12 cellular contexts compared by ENCODE assay signal in the genomic region with DNA sequence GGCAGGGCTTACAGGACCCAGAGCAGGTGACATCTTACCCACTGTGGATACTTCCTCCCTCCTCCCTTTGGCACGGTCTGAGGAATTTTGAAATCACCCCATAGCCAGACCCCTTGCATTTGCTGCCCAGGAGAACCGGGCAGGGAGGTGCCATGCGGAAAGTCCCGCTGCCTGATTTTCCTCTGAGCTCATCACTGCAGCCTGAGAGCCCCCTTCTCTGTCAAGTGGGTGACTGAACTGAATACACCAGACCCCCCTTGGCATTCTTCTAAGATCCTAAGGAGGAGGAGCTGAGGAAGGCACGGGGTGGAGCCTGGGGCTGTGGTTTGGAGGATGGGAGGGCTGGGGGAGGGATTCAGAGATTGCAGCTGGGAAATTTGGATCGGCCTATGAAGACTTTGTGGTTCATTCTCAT.
DNase-seq lines count a peak whose midpoint lies in the region; ATAC-seq, FAIRE-seq and TF ChIP-seq lines count a peak whose summit lies in the region.
"Had no signal": no experiment of that assay in that cellular context is flagged by ENCODE, and none has a peak within 500 bp of the region (broad histone marks: within the 10 kb centered on the region; RNA-seq: fewer than 3 reads in every experiment).

No MANE protein-coding gene starts in this region.

- H3K9me3 ChIP-seq in astrocyte (ENCODE audit: insufficient read depth, low read depth, low read length) (no peaks in the 10 kb centered on the region), thoracic aorta (no peaks in the 10 kb centered on the region)

- H3K36me3 ChIP-seq in astrocyte (ENCODE audit: insufficient read depth, low read length) (peaks cover 11% of the 10 kb centered on the region), thoracic aorta (peaks cover 2% of the 10 kb centered on the region)

- DNase-seq in HFF-Myc (ENCODE audit: extremely low read depth, low read depth): no peak
- peak; percentile 79 for DNase-seq in astrocyte (ENCODE audit: low read depth)
- peak; percentile 66 for DNase-seq in islet precursor cell
- no peak for DNase-seq in thoracic aorta (ENCODE audit: low spot score)
- DNase-seq in NCI-H345 treated with DMSO at 0.1 percent for 48 hours (lab: John Stamatoyannopoulos, UW; ENCODE audit: unreplicated experiment): no peak
- DNase-seq in stimulated activated naive B cell treated with anti-CD40 and anti-IgM and Interleukin-4, amounts not matched to agents 10 μg/mL and 1 μg/mL and 100 μg/mL, for 72 hours: no peak
- DNase-seq in activated naive CD4-positive, alpha-beta T cell (lab: John Stamatoyannopoulos, UW): no peak
- no peak for DNase-seq in NCI-H2171 (lab: John Stamatoyannopoulos, UW)
- DNase-seq: kidney; NCI-H1436 treated with DMSO at 0.1 percent for 48 hours; stimulated activated CD4-positive, alpha-beta T cell treated with anti-CD3 and anti-CD28 coated beads, Interleukin-12 subunit alpha, Interleukin-12 subunit beta, amount 100 ng/mL, for 4 hours; stimulated activated naive CD8-positive, alpha-beta T cell treated with anti-CD3 and anti-CD28 coated beads, Interleukin-15, amount 100 ng/mL, for 72 hours had no signal

- no peak for TF ChIP-seq CTCF in HFF-Myc (IDR thresholded peaks at IDR 0.05; ENCODE audit: low read depth, low read length, missing control alignments)
- TF ChIP-seq CTCF in astrocyte (IDR thresholded peaks at IDR 0.05; ENCODE audit: insufficient read depth, low read depth, low read length): no peak
- no peak for TF ChIP-seq CTCF in thoracic aorta (IDR thresholded peaks at IDR 0.05)

- H3K27ac ChIP-seq in astrocyte (ENCODE audit: low read depth, low read length): peak overlapping the region; percentile 47
- peak overlapping the region; percentile 31 to 40 for H3K27ac ChIP-seq in thoracic aorta

- H3K9me3 Mint-ChIP-seq in astrocyte (ENCODE audit: unreplicated experiment): no peaks in the 10 kb centered on the region
- no peaks in the 10 kb centered on the region for H3K9me3 Mint-ChIP-seq in stimulated activated naive B cell treated with anti-CD40 and anti-IgM and Interleukin-4, amounts not matched to agents 10 μg/mL and 1 μg/mL and 100 μg/mL, for 72 hours
- H3K9me3 Mint-ChIP-seq: stimulated activated naive CD8-positive, alpha-beta T cell treated with anti-CD3 and anti-CD28 coated beads, Interleukin-15, amount 100 ng/mL, for 72 hours had no signal

- peak overlapping the region; percentile 34 for H3K9ac ChIP-seq in astrocyte (ENCODE audit: low read length)

- peak overlapping the region; percentile 23; the same call in 1 of the 2 replicates for H3K4me3 ChIP-seq in HFF-Myc (replicated peaks; ENCODE audit: low read depth, low read length)
- no peak overlapping the region for H3K4me3 ChIP-seq in astrocyte (ENCODE audit: insufficient read depth, low read depth, low read length)
- H3K4me3 ChIP-seq in thoracic aorta: no peak overlapping the region

- ATAC-seq in thoracic aorta (ENCODE audit: insufficient number of reproducible peaks, low FRiP score, low read depth): no peak
- no peak for ATAC-seq in stimulated activated naive B cell treated with anti-CD40 and anti-IgM and Interleukin-4, amounts not matched to agents 10 μg/mL and 1 μg/mL and 100 μg/mL, for 72 hours (replicated peaks)
- ATAC-seq: stimulated activated naive CD8-positive, alpha-beta T cell treated with anti-CD3 and anti-CD28 coated beads, Interleukin-15, amount 100 ng/mL, for 72 hours had no signal

- peaks cover 2% of the 10 kb centered on the region for H3K36me3 Mint-ChIP-seq in astrocyte (ENCODE audit: low read depth, unreplicated experiment)
- H3K36me3 Mint-ChIP-seq in stimulated activated naive B cell treated with anti-CD40 and anti-IgM and Interleukin-4, amounts not matched to agents 10 μg/mL and 1 μg/mL and 100 μg/mL, for 72 hours: peaks cover 0 to 3% of the 10 kb centered on the region in 2 donors

- no peaks in the 10 kb centered on the region for H3K27me3 Mint-ChIP-seq in astrocyte (ENCODE audit: low read depth, unreplicated experiment)
- H3K27me3 Mint-ChIP-seq in stimulated activated naive B cell treated with anti-CD40 and anti-IgM and Interleukin-4, amounts not matched to agents 10 μg/mL and 1 μg/mL and 100 μg/mL, for 72 hours: no peaks in the 10 kb centered on the region

- no peak overlapping the region for H3K27ac Mint-ChIP-seq in astrocyte (ENCODE audit: unreplicated experiment)
- no peak overlapping the region for H3K27ac Mint-ChIP-seq in stimulated activated naive B cell treated with anti-CD40 and anti-IgM and Interleukin-4, amounts not matched to agents 10 μg/mL and 1 μg/mL and 100 μg/mL, for 72 hours
- H3K27ac Mint-ChIP-seq: stimulated activated naive CD8-positive, alpha-beta T cell treated with anti-CD3 and anti-CD28 coated beads, Interleukin-15, amount 100 ng/mL, for 72 hours had no signal

- H3K4me2 ChIP-seq in astrocyte (ENCODE audit: low read length): peak overlapping the region; percentile 65

- no peaks in the 10 kb centered on the region for H3K27me3 ChIP-seq in astrocyte (ENCODE audit: insufficient read depth, low read length)
- H3K27me3 ChIP-seq in thoracic aorta (replicated peaks; ENCODE audit: insufficient read depth): no peaks in the 10 kb centered on the region

- H3K79me2 ChIP-seq in astrocyte (ENCODE audit: insufficient read depth, low read length): peaks cover 99% of the 10 kb centered on the region

- FAIRE-seq in astrocyte (lab: Jason Lieb, UNC): no peak
- FAIRE-seq: kidney had no signal

- no peak overlapping the region for H3K4me3 Mint-ChIP-seq in astrocyte (ENCODE audit: unreplicated experiment)
- no peak overlapping the region for H3K4me3 Mint-ChIP-seq in stimulated activated naive B cell treated with anti-CD40 and anti-IgM and Interleukin-4, amounts not matched to agents 10 μg/mL and 1 μg/mL and 100 μg/mL, for 72 hours
- H3K4me3 Mint-ChIP-seq: stimulated activated naive CD8-positive, alpha-beta T cell treated with anti-CD3 and anti-CD28 coated beads, Interleukin-15, amount 100 ng/mL, for 72 hours had no signal

- peaks cover 32% of the 10 kb centered on the region for H3K4me1 Mint-ChIP-seq in astrocyte (ENCODE audit: low read depth, unreplicated experiment)
- H3K4me1 Mint-ChIP-seq in stimulated activated naive B cell treated with anti-CD40 and anti-IgM and Interleukin-4, amounts not matched to agents 10 μg/mL and 1 μg/mL and 100 μg/mL, for 72 hours: peaks cover 24 to 40% of the 10 kb centered on the region in 2 donors

- H3K4me1 ChIP-seq in astrocyte (ENCODE audit: insufficient read depth, low read length) (peaks cover 61% of the 10 kb centered on the region), thoracic aorta (ENCODE audit: control insufficient read depth in 1 of 2, low read depth in 2 of 2) (peaks cover 50 to 91% of the 10 kb centered on the region in 2 donors)

- peaks cover 89% of the 10 kb centered on the region for H4K20me1 ChIP-seq in astrocyte (ENCODE audit: insufficient read depth, low read length)

- no peak overlapping the region for H2AFZ ChIP-seq in astrocyte (ENCODE audit: low read depth, low read length)

Comparison
In these comparisons a context has a peak if more than half of its experiments do, and no peak if none do; other contexts are left out.
1. DNase-seq: peak in astrocyte (single experiment) and islet precursor cell (single experiment); none in HFF-Myc (single experiment), thoracic aorta (single experiment), NCI-H345 treated with DMSO at 0.1 percent for 48 hours (single experiment), stimulated activated naive B cell treated with anti-CD40 and anti-IgM and Interleukin-4, amounts not matched to agents 10 μg/mL and 1 μg/mL and 100 μg/mL, for 72 hours (single experiment), activated naive CD4-positive, alpha-beta T cell (0 of 4) and NCI-H2171 (single experiment).